Comparison of ENCODE assay signal across 16 cellular contexts in the genomic region with DNA sequence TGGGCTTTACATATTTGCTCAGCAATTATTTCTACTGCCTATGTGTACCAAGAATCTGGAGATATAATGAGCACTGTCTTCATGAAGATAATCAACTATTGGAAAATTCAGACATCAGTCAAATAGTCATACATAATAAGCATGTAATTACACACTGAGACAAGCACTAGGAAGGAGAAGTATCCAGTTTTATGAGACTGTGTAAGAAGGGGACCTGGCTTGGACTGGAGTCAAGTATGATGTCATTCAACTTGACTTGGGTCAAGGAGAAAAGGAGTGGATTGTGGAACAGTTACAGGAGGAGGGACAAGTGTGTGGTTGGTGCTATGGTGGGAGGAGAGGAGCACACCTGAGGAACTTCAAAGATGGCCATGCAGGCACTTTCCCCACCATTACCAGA.
DNase-seq lines count a peak whose midpoint lies in the region; ATAC-seq, FAIRE-seq and TF ChIP-seq lines count a peak whose summit lies in the region.
"Had no signal": no experiment of that assay in that cellular context is flagged by ENCODE, and none has a peak within 500 bp of the region (broad histone marks: within the 10 kb centered on the region; RNA-seq: fewer than 3 reads in every experiment).

No MANE protein-coding gene starts in this region.

- H3K27ac Mint-ChIP-seq in MCF 10A (ENCODE audit: low read depth, unreplicated experiment) (peak overlapping the region; percentile 8), T-cell (no peak overlapping the region)

- no peaks in the 10 kb centered on the region for H3K9me1 ChIP-seq in K562 (ENCODE audit: control insufficient read depth, insufficient read depth, low read length)

- no peak overlapping the region for H3K9ac ChIP-seq in K562 (ENCODE audit: insufficient read depth in 1 of 2, low read depth in 2 of 2, low read length in 2 of 2)

- peaks cover 17% of the 10 kb centered on the region for H3K79me2 ChIP-seq in K562 (ENCODE audit: control insufficient read depth, insufficient read depth, low read length)

- no peak for TF ChIP-seq EP300 in K562 (IDR thresholded peaks at IDR 0.05; ENCODE audit: low read length)

- no peak overlapping the region for H3K4me3 Mint-ChIP-seq in MCF 10A (ENCODE audit: unreplicated experiment)
- H3K4me3 Mint-ChIP-seq in T-cell, result no peak overlapping the region

- H3K4me3 ChIP-seq in breast epithelium, result no peak overlapping the region
- H3K4me3 ChIP-seq in K562, result no peak overlapping the region
- no peak overlapping the region for H3K4me3 ChIP-seq in foreskin fibroblast (ENCODE audit: low read depth in 1 of 2, low read length in 2 of 2)
- H3K4me3 ChIP-seq: Peyer's patch had no signal

- intact Hi-C loops in MCF 10A (cut with micrococcal nuclease), result no loop called here
- intact Hi-C loops in breast epithelium (cut with DNase I; ENCODE audit: low total_unique reads), result loop anchor here (2.0 kb wide), 1 partner anchor 20 kb away; no protein-coding TSS in a partner anchor
- intact Hi-C loops in K562 (cut with micrococcal nuclease), result no loop called here

- in situ Hi-C loops in K562 (cut with MboI), result no loop called here

- no peak for FAIRE-seq in K562 (lab: Jason Lieb, UNC)
- FAIRE-seq: H54 had no signal

- H2AFZ ChIP-seq in K562 (ENCODE audit: low read depth, low read length), result no peak overlapping the region

- H3K4me1 ChIP-seq in breast epithelium (no peaks in the 10 kb centered on the region), K562 (replicated peaks in 1 of 2; ENCODE audit: control insufficient read depth in 2 of 2, insufficient read depth in 2 of 2, low read length in 2 of 2) (peaks cover 5 to 15% of the 10 kb centered on the region in 2 experiments; a peak in 4 of 5 replicates)
- H3K4me1 ChIP-seq: Caco-2, Peyer's patch had no signal

- H3K9me3 ChIP-seq in breast epithelium (no peaks in the 10 kb centered on the region), KOPT-K1 (ENCODE audit: insufficient read depth, low read length, poor library complexity, severe bottlenecking) (peaks cover 16% of the 10 kb centered on the region), K562 (replicated peaks; ENCODE audit: control insufficient read depth, insufficient read depth, low read depth, low read length) (no peaks in the 10 kb centered on the region)
- H3K9me3 ChIP-seq: Caco-2, Peyer's patch had no signal

- DNase-seq in MCF 10A (ENCODE audit: unreplicated experiment) (no peak), breast epithelium (ENCODE audit: low spot score in 2 of 2) (no peak), K562 (ENCODE audit: extremely low read depth in 1 of 4, low spot score in 3 of 4) (peak in 2 of 4 experiments; percentile 21 to 23), foreskin fibroblast (no peak), T-cell (no peak), hepatic stellate cell (ENCODE audit: low spot score) (no peak)
- DNase-seq: Caco-2, DMS153, NCI-H1048, NCI-H146, NCI-H2107, NCI-H446, NCI-H774, Peyer's patch had no signal

- no peak for TF ChIP-seq CTCF in MCF 10A (IDR thresholded peaks at IDR 0.05; ENCODE audit: unreplicated experiment)
- no peak for TF ChIP-seq CTCF in breast epithelium (IDR thresholded peaks at IDR 0.05)
- no peak for TF ChIP-seq CTCF in K562 (IDR thresholded peaks at IDR 0.05 in 2 of 3, conservative IDR thresholded peaks at IDR 0.05 in 1 of 3; ENCODE audit: insufficient read depth in 2 of 3, low read depth in 1 of 3, low read length in 3 of 3)
- TF ChIP-seq CTCF in foreskin fibroblast (IDR thresholded peaks at IDR 0.05; ENCODE audit: low read depth, low read length), result no peak

- H3K9me3 Mint-ChIP-seq in MCF 10A (ENCODE audit: unreplicated experiment) (no peaks in the 10 kb centered on the region), T-cell (peaks cover 0 to 9% (median 0%) of the 10 kb centered on the region in 3 donors)

- ATAC-seq in K562, result peak; percentile 52
- ATAC-seq in T-cell (replicated peaks in 1 of 4), result no peak

- CTCF ChIA-PET in MCF 10A (lab: Yijun Ruan, JAX), result no interaction called here
- CTCF ChIA-PET in K562 (lab: Yijun Ruan, JAX; ENCODE audit: low intra/inter-chr PET ratio), result no interaction called here
- CTCF ChIA-PET in T-cell (lab: Charles Lee), result no interaction called here

- no peak for TF ChIP-seq RAD21 in K562 (CRISPR knock-in tag; conservative IDR thresholded peaks at IDR 0.05 in 1 of 2, IDR thresholded peaks at IDR 0.05 in 1 of 2)

- no peak overlapping the region for H3K4me2 ChIP-seq in K562 (ENCODE audit: insufficient read depth, low read length)

- H3K27me3 ChIP-seq in breast epithelium (no peaks in the 10 kb centered on the region), K562 (ENCODE audit: control insufficient read depth in 2 of 2, insufficient read depth in 2 of 2, low read length in 2 of 2) (no peaks in the 10 kb centered on the region)
- H3K27me3 ChIP-seq: Peyer's patch had no signal

- POLR2A ChIA-PET in MCF 10A (lab: Yijun Ruan, JAX), result interaction anchor here (0.6 to 1.1 kb wide), 2 partner anchors 21 to 129 kb away, joined by 3 to 4 read pairs; no protein-coding TSS in a partner anchor
- POLR2A ChIA-PET in K562 (lab: Yijun Ruan, JAX), result interaction anchor here (1.4 kb wide), 1 partner anchor 9 kb away, joined by 5 read pairs; no protein-coding TSS in a partner anchor
- POLR2A ChIA-PET in T-cell (lab: Charles Lee), result no interaction called here

- H3K27me3 Mint-ChIP-seq in MCF 10A (ENCODE audit: insufficient read depth, unreplicated experiment) (no peaks in the 10 kb centered on the region), T-cell (no peaks in the 10 kb centered on the region)

- H3K4me1 Mint-ChIP-seq in MCF 10A (ENCODE audit: insufficient read depth, unreplicated experiment) (peaks cover 25% of the 10 kb centered on the region), T-cell (peaks cover 45 to 50% (median 49%) of the 10 kb centered on the region in 3 donors)

- H3K36me3 ChIP-seq in breast epithelium (no peaks in the 10 kb centered on the region), KOPT-K1 (ENCODE audit: insufficient read depth, low read length) (no peaks in the 10 kb centered on the region), K562 (ENCODE audit: control insufficient read depth, insufficient read depth, low read length) (peaks cover 3% of the 10 kb centered on the region; the same call in 2 of the 3 replicates)
- H3K36me3 ChIP-seq: Peyer's patch had no signal

- H3K27ac ChIP-seq in breast epithelium, result no peak overlapping the region
- peak overlapping the region; percentile 59 for H3K27ac ChIP-seq in KOPT-K1 (ENCODE audit: low read depth, low read length, poor library complexity, severe bottlenecking)
- no peak overlapping the region for H3K27ac ChIP-seq in K562 (ENCODE audit: extremely low read depth, low read depth, low read length)
- H3K27ac ChIP-seq: Peyer's patch had no signal

- TF ChIP-seq POLR2A in breast epithelium (IDR thresholded peaks at IDR 0.05) (no peak), K562 (conservative IDR thresholded peaks at IDR 0.05) (no peak)

- no peaks in the 10 kb centered on the region for H3K36me3 Mint-ChIP-seq in MCF 10A (ENCODE audit: insufficient read depth, unreplicated experiment)
- H3K36me3 Mint-ChIP-seq in T-cell, result no peaks in the 10 kb centered on the region

- no peaks in the 10 kb centered on the region for H4K20me1 ChIP-seq in K562 (replicated peaks; ENCODE audit: control insufficient read depth, insufficient read depth, low read length)

- BruUV-seq in MCF 10A (replicated peaks; lab: Mats Ljungman, UMichigan) (no TSS peak), K562 (replicated peaks; lab: Mats Ljungman, UMichigan) (no TSS peak)

TF ChIP-seq in K562, 482 proteins besides CTCF, POLR2A, EP300 and RAD21 (continues in another document):
- TF ChIP-seq ATF3 (IDR thresholded peaks at IDR 0.05), result peak; percentile 72; the same call in 1 of the 2 replicates
- no peak for TF ChIP-seq ATF3 (CRISPR knock-in tag; conservative IDR thresholded peaks at IDR 0.05)
- no peak for TF ChIP-seq ARNT (IDR thresholded peaks at IDR 0.05)
- TF ChIP-seq, protein P1, sequence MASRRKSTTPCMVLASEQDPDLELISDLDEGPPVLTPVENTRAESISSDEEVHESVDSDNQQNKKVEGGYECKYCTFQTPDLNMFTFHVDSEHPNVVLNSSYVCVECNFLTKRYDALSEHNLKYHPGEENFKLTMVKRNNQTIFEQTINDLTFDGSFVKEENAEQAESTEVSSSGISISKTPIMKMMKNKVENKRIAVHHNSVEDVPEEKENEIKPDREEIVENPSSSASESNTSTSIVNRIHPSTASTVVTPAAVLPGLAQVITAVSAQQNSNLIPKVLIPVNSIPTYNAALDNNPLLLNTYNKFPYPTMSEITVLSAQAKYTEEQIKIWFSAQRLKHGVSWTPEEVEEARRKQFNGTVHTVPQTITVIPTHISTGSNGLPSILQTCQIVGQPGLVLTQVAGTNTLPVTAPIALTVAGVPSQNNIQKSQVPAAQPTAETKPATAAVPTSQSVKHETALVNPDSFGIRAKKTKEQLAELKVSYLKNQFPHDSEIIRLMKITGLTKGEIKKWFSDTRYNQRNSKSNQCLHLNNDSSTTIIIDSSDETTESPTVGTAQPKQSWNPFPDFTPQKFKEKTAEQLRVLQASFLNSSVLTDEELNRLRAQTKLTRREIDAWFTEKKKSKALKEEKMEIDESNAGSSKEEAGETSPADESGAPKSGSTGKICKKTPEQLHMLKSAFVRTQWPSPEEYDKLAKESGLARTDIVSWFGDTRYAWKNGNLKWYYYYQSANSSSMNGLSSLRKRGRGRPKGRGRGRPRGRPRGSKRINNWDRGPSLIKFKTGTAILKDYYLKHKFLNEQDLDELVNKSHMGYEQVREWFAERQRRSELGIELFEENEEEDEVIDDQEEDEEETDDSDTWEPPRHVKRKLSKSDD (conservative IDR thresholded peaks at IDR 0.05; ENCODE audit: low read length), result no peak
- peak; percentile 60 for TF ChIP-seq NFIC (IDR thresholded peaks at IDR 0.05)
- 0 out of 2 replicates have a peak, but pooled peaks have one; percentile 12 for TF ChIP-seq L3MBTL2 (IDR thresholded peaks at IDR 0.05)
- peak; percentile 57; the same call in 1 of the 2 replicates for TF ChIP-seq JUND (IDR thresholded peaks at IDR 0.05; ENCODE audit: borderline replicate concordance, low read depth, low read length)
- TF ChIP-seq JUND (tag; IDR thresholded peaks at IDR 0.05; ENCODE audit: borderline replicate concordance, low read depth, low read length), result peak; percentile 83; the same call in 2 of the 3 replicates
- TF ChIP-seq RCOR1 (IDR thresholded peaks at IDR 0.05; ENCODE audit: borderline replicate concordance in 1 of 2, low read depth in 2 of 2, low read length in 2 of 2), result no peak
- no peak for TF ChIP-seq POLR2AphosphoS5 (IDR thresholded peaks at IDR 0.05; ENCODE audit: control insufficient read depth, insufficient read depth, low read depth, low read length)
- TF ChIP-seq RFX5 (IDR thresholded peaks at IDR 0.05; ENCODE audit: low read depth, low read length), result no peak

Comparison
In these comparisons a context has a peak if more than half of its experiments do, and no peak if none do; other contexts are left out.
1. POLR2A ChIA-PET loops: an anchor here in MCF 10A (0.6 to 1.1 kb wide) and K562 (1.4 kb wide); none called in T-cell.